8 cellular contexts compared by ENCODE assay signal in genomic region chr7:30347226-30348082, GRCh38.
DNase-seq lines count a peak whose midpoint lies in the region; ATAC-seq lines count a peak whose summit lies in the region.

No MANE protein-coding gene starts in this region.

- H3K9me3 Mint-ChIP-seq in activated naive CD8-positive, alpha-beta T cell (ENCODE audit: low read depth) = no peaks in the 10 kb centered on the region
- no peaks in the 10 kb centered on the region for H3K9me3 Mint-ChIP-seq in stimulated activated effector memory CD8-positive, alpha-beta T cell treated with anti-CD3 and anti-CD28 coated beads, Interleukin-12 subunit alpha, Interleukin-12 subunit beta, amount 100 ng/mL, for 72 hours

- peaks cover 60% of the 10 kb centered on the region for H3K4me1 Mint-ChIP-seq in activated naive CD8-positive, alpha-beta T cell (ENCODE audit: low read depth)
- peaks cover 43% of the 10 kb centered on the region for H3K4me1 Mint-ChIP-seq in stimulated activated effector memory CD8-positive, alpha-beta T cell treated with anti-CD3 and anti-CD28 coated beads, Interleukin-12 subunit alpha, Interleukin-12 subunit beta, amount 100 ng/mL, for 72 hours

- peak overlapping the region; percentile 79 for H3K27ac Mint-ChIP-seq in activated naive CD8-positive, alpha-beta T cell
- H3K27ac Mint-ChIP-seq in stimulated activated effector memory CD8-positive, alpha-beta T cell treated with anti-CD3 and anti-CD28 coated beads, Interleukin-12 subunit alpha, Interleukin-12 subunit beta, amount 100 ng/mL, for 72 hours = peak overlapping the region; percentile 97

- H3K4me3 Mint-ChIP-seq in activated naive CD8-positive, alpha-beta T cell = peak overlapping the region; percentile 49
- H3K4me3 Mint-ChIP-seq in stimulated activated effector memory CD8-positive, alpha-beta T cell treated with anti-CD3 and anti-CD28 coated beads, Interleukin-12 subunit alpha, Interleukin-12 subunit beta, amount 100 ng/mL, for 72 hours = peak overlapping the region; percentile 68

- no peaks in the 10 kb centered on the region for H3K27me3 Mint-ChIP-seq in activated naive CD8-positive, alpha-beta T cell

- peak; percentile 27 for ATAC-seq in GM19395 (IDR thresholded peaks at IDR 0.05; ENCODE audit: unreplicated experiment)
- ATAC-seq in HG03354 (IDR thresholded peaks at IDR 0.05; ENCODE audit: poor library complexity, severe bottlenecking, unreplicated experiment) = peak; percentile 19
- ATAC-seq in stimulated activated effector memory CD8-positive, alpha-beta T cell treated with anti-CD3 and anti-CD28 coated beads, Interleukin-12 subunit alpha, Interleukin-12 subunit beta, amount 100 ng/mL, for 72 hours = peak; percentile 2

- no peaks in the 10 kb centered on the region for H3K36me3 Mint-ChIP-seq in activated naive CD8-positive, alpha-beta T cell
- peaks cover 9% of the 10 kb centered on the region for H3K36me3 Mint-ChIP-seq in stimulated activated effector memory CD8-positive, alpha-beta T cell treated with anti-CD3 and anti-CD28 coated beads, Interleukin-12 subunit alpha, Interleukin-12 subunit beta, amount 100 ng/mL, for 72 hours

- DNase-seq in stimulated activated effector memory CD8-positive, alpha-beta T cell treated with anti-CD3 and anti-CD28 coated beads, Interleukin-12 subunit alpha, Interleukin-12 subunit beta, amount 100 ng/mL, for 72 hours (ENCODE audit: low spot score in 2 of 2) = no peak
- DNase-seq in NCI-H748 treated with DMSO at 0.1 percent for 48 hours (lab: John Stamatoyannopoulos, UW) (no peak), NOMO-1 treated with dmso at 0.1 percent for 144 hours (lab: John Stamatoyannopoulos, UW; ENCODE audit: unreplicated experiment) (no peak), SHP77 (lab: John Stamatoyannopoulos, UW) (no peak)
- no peak for DNase-seq in activated CD4-positive, alpha-beta T cell treated with anti-CD3 and anti-CD28 coated beads for 1 hour
